ENCODE assay signal across 22 cellular contexts in the genomic region with DNA sequence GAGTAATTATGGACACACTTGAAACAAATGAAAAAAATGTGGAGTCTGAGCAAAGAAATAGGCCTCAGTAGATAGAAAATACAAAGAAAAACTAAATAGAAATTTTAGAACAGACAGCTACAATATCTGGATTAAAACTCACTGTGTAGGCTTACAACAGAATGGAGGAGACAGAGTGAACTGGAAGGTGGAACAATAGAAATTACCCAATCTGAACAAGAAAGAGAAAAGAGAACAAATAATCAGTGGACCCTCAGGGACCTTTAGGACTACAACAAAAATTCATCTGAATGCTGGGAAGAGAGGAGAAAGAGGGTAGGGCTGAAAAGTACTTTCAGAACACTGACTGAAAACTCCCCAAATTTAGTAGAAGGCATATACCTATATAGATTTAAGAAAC.
"Had no signal": no experiment of that assay in that cellular context is flagged by ENCODE, and none has a peak within 500 bp of the region (broad histone marks: within the 10 kb centered on the region; RNA-seq: fewer than 3 reads in every experiment).

No MANE protein-coding gene starts in this region.

- H3K9me3 ChIP-seq: esophagus squamous epithelium, left ventricle myocardium inferior, lower lobe of right lung, neutrophil, sigmoid colon, thoracic aorta, transverse colon had no signal

- H3K27ac Mint-ChIP-seq: memory B cell; nephron; stimulated activated naive B cell treated with anti-CD40 and anti-IgM and Interleukin-4, amounts not matched to agents 10 μg/mL and 1 μg/mL and 100 μg/mL, for 72 hours; stimulated activated naive CD8-positive, alpha-beta T cell treated with anti-CD3 and anti-CD28 coated beads, Interleukin-15, amount 100 ng/mL, for 72 hours had no signal

- H3K27me3 Mint-ChIP-seq: memory B cell; naive B cell; stimulated activated naive B cell treated with anti-CD40 and anti-IgM and Interleukin-4, amounts not matched to agents 10 μg/mL and 1 μg/mL and 100 μg/mL, for 72 hours; stimulated activated naive CD8-positive, alpha-beta T cell treated with anti-CD3 and anti-CD28 coated beads, Interleukin-15, amount 100 ng/mL, for 72 hours had no signal

- H3K27ac ChIP-seq: epithelial cell of prostate, esophagus squamous epithelium, hepatocyte, left ventricle myocardium inferior, lower lobe of right lung, neutrophil, sigmoid colon, skin epidermis, thoracic aorta, transverse colon had no signal

- ATAC-seq: left cardiac atrium; lower lobe of right lung; stimulated activated naive B cell treated with anti-CD40 and anti-IgM and Interleukin-4, amounts not matched to agents 10 μg/mL and 1 μg/mL and 100 μg/mL, for 72 hours; stimulated activated naive CD8-positive, alpha-beta T cell treated with anti-CD3 and anti-CD28 coated beads, Interleukin-15, amount 100 ng/mL, for 72 hours had no signal

- H3K36me3 ChIP-seq: esophagus squamous epithelium, left ventricle myocardium inferior, lower lobe of right lung, neutrophil, sigmoid colon, thoracic aorta, transverse colon had no signal

- H3K4me3 Mint-ChIP-seq: memory B cell; nephron; stimulated activated naive B cell treated with anti-CD40 and anti-IgM and Interleukin-4, amounts not matched to agents 10 μg/mL and 1 μg/mL and 100 μg/mL, for 72 hours; stimulated activated naive CD8-positive, alpha-beta T cell treated with anti-CD3 and anti-CD28 coated beads, Interleukin-15, amount 100 ng/mL, for 72 hours had no signal

- DNase-seq: effector memory CD4-positive, alpha-beta T cell; esophagus squamous epithelium; foreskin melanocyte; head of caudate nucleus; kidney; left cardiac atrium; left ventricle myocardium inferior; lower lobe of right lung; naive B cell; sigmoid colon; stimulated activated CD4-positive, alpha-beta T cell treated with anti-CD3 and anti-CD28 coated beads, Interleukin-2, amount 100 ng/mL, for 24 hours; stimulated activated CD4-positive, alpha-beta T cell treated with anti-CD3 and anti-CD28 coated beads, Interleukin-4, amount 100 ng/mL, for 4 hours; stimulated activated naive B cell treated with anti-CD40 and anti-IgM and Interleukin-4, amounts not matched to agents 10 μg/mL and 1 μg/mL and 100 μg/mL, for 72 hours; stimulated activated naive CD8-positive, alpha-beta T cell treated with anti-CD3 and anti-CD28 coated beads, Interleukin-15, amount 100 ng/mL, for 72 hours; transverse colon had no signal

- H3K4me1 ChIP-seq: lower lobe of right lung had no signal

- H3K4me1 Mint-ChIP-seq: nephron had no signal

- H3K27me3 ChIP-seq: esophagus squamous epithelium, hepatocyte, neutrophil, sigmoid colon, transverse colon had no signal

- H3K4me3 ChIP-seq: esophagus squamous epithelium, hepatocyte, left ventricle myocardium inferior, lower lobe of right lung, sigmoid colon, skin epidermis, thoracic aorta, transverse colon had no signal
